ENCODE assay signal across 18 cellular contexts in genomic region chr9:130466537-130467217, GRCh38. TPM values are rescaled to one million over a fixed set of nuclear protein-coding genes. Genes with fewer than 3 reads are reported as not detected.
"Had no signal": no experiment of that assay in that cellular context is flagged by ENCODE, and none has a peak within 500 bp of the region (broad histone marks: within the 10 kb centered on the region; RNA-seq: fewer than 3 reads in every experiment).

No MANE protein-coding gene starts in this region.

- H3K4me3 ChIP-seq: esophagus squamous epithelium, lower lobe of right lung, tibial artery had no signal

- H3K9me3 Mint-ChIP-seq: activated CD4-positive, alpha-beta memory T cell treated with anti-CD3 and anti-CD28 coated beads, Interleukin-2, amount 10 ng/mL, durations not matched to agents 7 days and 5 days; immature natural killer cell; natural killer cell had no signal

- FAIRE-seq: endothelial cell of umbilical vein, urothelium cell line had no signal

- H3K27me3 ChIP-seq: tibial artery had no signal

- ATAC-seq: activated CD8-positive, alpha-beta memory T cell treated with anti-CD3 and anti-CD28 coated beads, Interleukin-2, amount 10 ng/mL, durations not matched to agents 7 days and 5 days; lower lobe of right lung; natural killer cell had no signal

- H3K9me3 ChIP-seq: esophagus squamous epithelium, lower lobe of right lung, tibial artery had no signal

- DNase-seq: activated CD4-positive, alpha-beta memory T cell treated with anti-CD3 and anti-CD28 coated beads, Interleukin-2, amount 10 ng/mL, durations not matched to agents 7 days and 5 days; activated CD4-positive, alpha-beta T cell treated with anti-CD3 and anti-CD28 coated beads for 48 hours; activated CD4-positive, CD25-positive, alpha-beta regulatory T cell; activated CD8-positive, alpha-beta memory T cell treated with anti-CD3 and anti-CD28 coated beads, Interleukin-2, amount 10 ng/mL, durations not matched to agents 7 days and 5 days; effector CD4-positive, alpha-beta T cell; esophagus squamous epithelium; immature natural killer cell; lower lobe of right lung; natural killer cell; stimulated activated CD4-positive, alpha-beta T cell treated with anti-CD3 and anti-CD28 coated beads, Interleukin-12 subunit alpha, Interleukin-12 subunit beta, amount 100 ng/mL, for 4 hours; stimulated activated CD4-positive, alpha-beta T cell treated with anti-CD3 and anti-CD28 coated beads, Interleukin-1b, Interleukin-23, amount 100 ng/mL, for 48 hours; stimulated activated CD8-positive, alpha-beta memory T cell treated with anti-CD3 and anti-CD28 coated beads, Interleukin-4, amount 100 ng/mL, for 48 hours; stimulated activated naive CD4-positive, alpha-beta T cell; T-helper 9 cell; tibial artery had no signal

- H3K27ac Mint-ChIP-seq: activated CD4-positive, alpha-beta memory T cell treated with anti-CD3 and anti-CD28 coated beads, Interleukin-2, amount 10 ng/mL, durations not matched to agents 7 days and 5 days; activated CD8-positive, alpha-beta memory T cell treated with anti-CD3 and anti-CD28 coated beads, Interleukin-2, amount 10 ng/mL, durations not matched to agents 7 days and 5 days; activated naive CD8-positive, alpha-beta T cell; immature natural killer cell; natural killer cell had no signal

- H3K27ac ChIP-seq: esophagus squamous epithelium, lower lobe of right lung, tibial artery had no signal

- H3K4me1 Mint-ChIP-seq: activated CD4-positive, alpha-beta memory T cell treated with anti-CD3 and anti-CD28 coated beads, Interleukin-2, amount 10 ng/mL, durations not matched to agents 7 days and 5 days; activated CD8-positive, alpha-beta memory T cell treated with anti-CD3 and anti-CD28 coated beads, Interleukin-2, amount 10 ng/mL, durations not matched to agents 7 days and 5 days; immature natural killer cell; natural killer cell had no signal

- H3K4me3 Mint-ChIP-seq: activated CD4-positive, alpha-beta memory T cell treated with anti-CD3 and anti-CD28 coated beads, Interleukin-2, amount 10 ng/mL, durations not matched to agents 7 days and 5 days; activated CD8-positive, alpha-beta memory T cell treated with anti-CD3 and anti-CD28 coated beads, Interleukin-2, amount 10 ng/mL, durations not matched to agents 7 days and 5 days; activated naive CD8-positive, alpha-beta T cell; immature natural killer cell; natural killer cell had no signal

- H3K36me3 Mint-ChIP-seq: activated CD8-positive, alpha-beta memory T cell treated with anti-CD3 and anti-CD28 coated beads, Interleukin-2, amount 10 ng/mL, durations not matched to agents 7 days and 5 days; activated naive CD8-positive, alpha-beta T cell; immature natural killer cell; natural killer cell had no signal

- H3K4me1 ChIP-seq: esophagus squamous epithelium, lower lobe of right lung, tibial artery had no signal

RNA-seq across cellular contexts. Expression of gene ASS1, which starts 21.9 kb away (rescaled TPM):
- polyA plus RNA-seq: immature natural killer cell had no signal
